In the genomic region with DNA sequence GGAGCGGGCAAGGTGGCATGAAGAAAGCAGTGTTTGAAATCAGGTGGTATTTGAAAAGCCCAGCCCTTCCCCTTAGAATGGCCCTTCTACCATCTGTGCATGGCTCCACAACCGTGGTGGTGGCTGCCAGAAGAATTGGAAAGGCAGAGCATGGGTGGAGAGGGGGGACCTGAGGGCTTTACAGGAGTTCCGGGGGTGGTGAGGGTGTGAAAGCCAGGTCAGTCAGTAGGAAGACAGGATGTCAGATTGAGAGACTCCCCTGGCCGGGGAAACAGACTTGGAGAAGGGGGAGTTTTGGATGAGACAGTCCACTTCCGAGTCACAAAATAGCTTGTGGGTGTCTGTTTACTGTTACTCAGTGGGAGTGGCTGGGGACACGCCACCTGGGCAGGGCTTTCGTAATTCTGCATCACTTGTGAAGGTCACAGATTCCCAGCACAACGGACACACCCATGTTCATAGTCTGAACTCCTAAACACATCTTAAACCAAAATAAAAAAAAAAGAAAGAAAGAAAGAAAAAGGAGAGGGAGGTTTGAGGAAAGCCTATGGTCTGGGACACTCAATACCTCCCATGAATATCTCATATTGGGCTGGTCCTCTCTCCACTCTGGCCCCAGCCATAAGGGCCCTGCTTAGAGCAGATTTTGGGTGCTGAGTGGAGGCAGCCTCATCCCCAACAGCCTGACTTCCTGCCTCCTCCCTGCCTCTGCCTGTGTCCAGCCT, we compare ENCODE assay signal across 2 cellular contexts.
TF ChIP-seq lines count a peak whose summit lies in the region.

No MANE protein-coding gene starts in this region.

TF ChIP-seq in GM12878, 131 proteins besides CTCF, POLR2A, EP300 and RAD21:
- TF ChIP-seq, protein P1, sequence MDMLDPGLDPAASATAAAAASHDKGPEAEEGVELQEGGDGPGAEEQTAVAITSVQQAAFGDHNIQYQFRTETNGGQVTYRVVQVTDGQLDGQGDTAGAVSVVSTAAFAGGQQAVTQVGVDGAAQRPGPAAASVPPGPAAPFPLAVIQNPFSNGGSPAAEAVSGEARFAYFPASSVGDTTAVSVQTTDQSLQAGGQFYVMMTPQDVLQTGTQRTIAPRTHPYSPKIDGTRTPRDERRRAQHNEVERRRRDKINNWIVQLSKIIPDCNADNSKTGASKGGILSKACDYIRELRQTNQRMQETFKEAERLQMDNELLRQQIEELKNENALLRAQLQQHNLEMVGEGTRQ (IDR thresholded peaks at IDR 0.05; ENCODE audit: borderline replicate concordance, low read depth, low read length) = no peak
- TF ChIP-seq HDAC6 (IDR thresholded peaks at IDR 0.05; ENCODE audit: unreplicated experiment) (no peak), FOXK2 (IDR thresholded peaks at IDR 0.05) (0 out of 2 replicates have a peak, but pooled peaks have one; percentile 26)

TF ChIP-seq in HepG2, 621 proteins besides CTCF, POLR2A, EP300 and RAD21:
- TF ChIP-seq SP5 (CRISPR knock-in tag; IDR thresholded peaks at IDR 0.05; ENCODE audit: borderline replicate concordance, low read depth) (0 out of 2 replicates have a peak, but pooled peaks have one; percentile 28), BCL6 (CRISPR knock-in tag; IDR thresholded peaks at IDR 0.05) (no peak), ZNF232 (CRISPR knock-in tag; IDR thresholded peaks at IDR 0.05; ENCODE audit: borderline replicate concordance) (no peak), ZNF564 (CRISPR knock-in tag; IDR thresholded peaks at IDR 0.05) (no peak), ARID5B (CRISPR knock-in tag; IDR thresholded peaks at IDR 0.05) (0 out of 2 replicates have a peak, but pooled peaks have one; percentile 16), FOXO4 (CRISPR knock-in tag; conservative IDR thresholded peaks at IDR 0.05) (no peak), PRDM10 (CRISPR knock-in tag; IDR thresholded peaks at IDR 0.05; ENCODE audit: low read depth) (peak; percentile 46; the same call in 1 of the 2 replicates)
- TF ChIP-seq, protein P2, sequence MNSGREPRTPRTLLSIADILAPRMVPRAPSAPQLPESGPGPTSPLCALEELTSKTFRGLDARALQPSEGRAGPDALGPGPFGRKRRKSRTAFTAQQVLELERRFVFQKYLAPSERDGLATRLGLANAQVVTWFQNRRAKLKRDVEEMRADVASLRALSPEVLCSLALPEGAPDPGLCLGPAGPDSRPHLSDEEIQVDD (CRISPR knock-in tag; IDR thresholded peaks at IDR 0.05; ENCODE audit: borderline replicate concordance) = no peak
